2 cellular contexts compared by ENCODE assay signal in the genomic region with DNA sequence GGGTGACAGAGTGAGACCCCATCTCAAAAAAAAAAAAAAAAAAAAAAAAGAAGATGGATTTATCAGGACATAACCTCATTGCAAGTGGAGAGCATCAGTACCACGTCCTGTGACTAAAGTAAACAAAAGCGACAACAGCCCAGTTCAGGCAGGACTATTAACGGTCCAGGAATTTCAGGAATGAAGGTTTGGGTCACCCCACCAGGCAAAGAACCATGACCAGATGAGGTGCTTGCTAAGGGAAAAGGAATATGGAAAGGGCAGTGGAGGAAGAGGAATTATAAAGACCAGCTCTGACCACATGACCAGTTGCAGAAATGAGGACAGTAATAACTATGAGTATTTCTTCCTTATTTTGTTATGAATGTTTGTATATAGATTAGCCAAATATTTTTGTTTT.
TF ChIP-seq lines count a peak whose summit lies in the region.

No MANE protein-coding gene starts in this region.

TF ChIP-seq in WTC11, 78 proteins besides CTCF, POLR2A, EP300 and RAD21:
- no peak for TF ChIP-seq SOX15 (CRISPR knock-in tag; IDR thresholded peaks at IDR 0.05)

TF ChIP-seq in HepG2, 621 proteins besides CTCF, POLR2A, EP300 and RAD21:
- TF ChIP-seq ZNF263 (CRISPR knock-in tag; IDR thresholded peaks at IDR 0.05) (no peak), ZNF570 (CRISPR knock-in tag; IDR thresholded peaks at IDR 0.05; ENCODE audit: borderline replicate concordance) (no peak), FOXM1 (CRISPR knock-in tag; IDR thresholded peaks at IDR 0.05) (no peak)
- TF ChIP-seq, protein P1, sequence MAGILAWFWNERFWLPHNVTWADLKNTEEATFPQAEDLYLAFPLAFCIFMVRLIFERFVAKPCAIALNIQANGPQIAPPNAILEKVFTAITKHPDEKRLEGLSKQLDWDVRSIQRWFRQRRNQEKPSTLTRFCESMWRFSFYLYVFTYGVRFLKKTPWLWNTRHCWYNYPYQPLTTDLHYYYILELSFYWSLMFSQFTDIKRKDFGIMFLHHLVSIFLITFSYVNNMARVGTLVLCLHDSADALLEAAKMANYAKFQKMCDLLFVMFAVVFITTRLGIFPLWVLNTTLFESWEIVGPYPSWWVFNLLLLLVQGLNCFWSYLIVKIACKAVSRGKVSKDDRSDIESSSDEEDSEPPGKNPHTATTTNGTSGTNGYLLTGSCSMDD (CRISPR knock-in tag; IDR thresholded peaks at IDR 0.05): no peak
